16 cellular contexts compared by ENCODE assay signal in genomic region chr10:129258570-129258969, GRCh38.
A peak's percentile ranks its signal among the peaks of the same experiment; 100 is the strongest.
DNase-seq lines count a peak whose midpoint lies in the region; ATAC-seq and TF ChIP-seq lines count a peak whose summit lies in the region.
"Had no signal": no experiment of that assay in that cellular context is flagged by ENCODE, and none has a peak within 500 bp of the region (broad histone marks: within the 10 kb centered on the region; RNA-seq: fewer than 3 reads in every experiment).

No MANE protein-coding gene starts in this region.

- POLR2A ChIA-PET in A673 (lab: Charles Lee; ENCODE audit: low non-redundant PET), result no interaction called here
- POLR2A ChIA-PET in activated CD4-positive, alpha-beta memory T cell treated with anti-CD3 and anti-CD28 coated beads for 36 hours (lab: Charles Lee), result no interaction called here

- H3K9me3 Mint-ChIP-seq in activated CD4-positive, alpha-beta memory T cell treated with anti-CD3 and anti-CD28 coated beads for 36 hours, result no peaks in the 10 kb centered on the region

- TF ChIP-seq EP300 in esophagus muscularis mucosa (IDR thresholded peaks at IDR 0.05), result no peak

- DNase-seq in A673 (ENCODE audit: low spot score), result no peak
- no peak for DNase-seq in esophagus muscularis mucosa (ENCODE audit: extremely low spot score)
- DNase-seq in left ventricle myocardium inferior, result no peak
- no peak for DNase-seq in NCI-H2227 treated with DMSO at 0.1 percent for 48 hours (lab: John Stamatoyannopoulos, UW)
- DNase-seq in testis, result no peak
- DNase-seq in activated CD4-positive, alpha-beta memory T cell treated with anti-CD3 and anti-CD28 coated beads for 36 hours, result no peak
- DNase-seq: Caco-2; GM23248; NCI-H1048; NCI-H146; NCI-H2081 treated with DMSO at 0.1 percent for 48 hours; NCI-H524 treated with DMSO at 0.1 percent for 48 hours; NK-92 treated with Interleukin-12 subunit alpha and Interleukin-12 subunit beta, amount 100 ng/mL, for 24 hours; PC-3 had no signal

- TF ChIP-seq CTCF in A673 (conservative IDR thresholded peaks at IDR 0.05; ENCODE audit: low read depth, low read length) (no peak), esophagus muscularis mucosa (IDR thresholded peaks at IDR 0.05) (no peak), left ventricle myocardium inferior (IDR thresholded peaks at IDR 0.05; ENCODE audit: borderline replicate concordance) (no peak), testis (IDR thresholded peaks at IDR 0.05) (no peak)

- H3K27me3 ChIP-seq in A673 (replicated peaks; ENCODE audit: insufficient read depth, low read depth, low read length, poor library complexity) (no peaks in the 10 kb centered on the region), esophagus muscularis mucosa (no peaks in the 10 kb centered on the region), left ventricle myocardium inferior (ENCODE audit: low read depth) (no peaks in the 10 kb centered on the region), skeletal muscle tissue (ENCODE audit: control insufficient read depth in 3 of 3, insufficient read depth in 3 of 3, low read length in 3 of 3) (no peaks in the 10 kb centered on the region), testis (no peaks in the 10 kb centered on the region)

- H3K9me3 ChIP-seq in A673 (ENCODE audit: low read depth, low read length, poor library complexity, severe bottlenecking), result no peaks in the 10 kb centered on the region
- no peaks in the 10 kb centered on the region for H3K9me3 ChIP-seq in esophagus muscularis mucosa
- H3K9me3 ChIP-seq in left ventricle myocardium inferior (replicated peaks), result no peaks in the 10 kb centered on the region
- no peaks in the 10 kb centered on the region for H3K9me3 ChIP-seq in skeletal muscle tissue (ENCODE audit: control insufficient read depth in 3 of 3, low read length in 3 of 3)
- no peaks in the 10 kb centered on the region for H3K9me3 ChIP-seq in testis
- H3K9me3 ChIP-seq: Caco-2 had no signal

- no peaks in the 10 kb centered on the region for H3K27me3 Mint-ChIP-seq in activated CD4-positive, alpha-beta memory T cell treated with anti-CD3 and anti-CD28 coated beads for 36 hours

- TF ChIP-seq POLR2A in esophagus muscularis mucosa (IDR thresholded peaks at IDR 0.05; ENCODE audit: low read depth), result no peak
- no peak for TF ChIP-seq POLR2A in testis (IDR thresholded peaks at IDR 0.05)

- CTCF ChIA-PET in A673 (lab: Charles Lee), result no interaction called here
- CTCF ChIA-PET in activated CD4-positive, alpha-beta memory T cell treated with anti-CD3 and anti-CD28 coated beads for 36 hours (lab: Charles Lee), result no interaction called here

- no peak overlapping the region for H3K4me3 Mint-ChIP-seq in activated CD4-positive, alpha-beta memory T cell treated with anti-CD3 and anti-CD28 coated beads for 36 hours

- H3K4me1 ChIP-seq in A673 (ENCODE audit: insufficient read depth, low read length, poor library complexity, severe bottlenecking), result peaks cover 24% of the 10 kb centered on the region
- H3K4me1 ChIP-seq in esophagus muscularis mucosa, result peaks cover 0 to 11% (median 2%) of the 10 kb centered on the region in 4 donors
- H3K4me1 ChIP-seq in left ventricle myocardium inferior, result peaks cover 17% of the 10 kb centered on the region
- peaks cover 0 to 3% (median 0%) of the 10 kb centered on the region in 3 donors for H3K4me1 ChIP-seq in skeletal muscle tissue (ENCODE audit: control insufficient read depth in 3 of 3, insufficient read depth in 3 of 3, low read length in 3 of 3)
- no peaks in the 10 kb centered on the region for H3K4me1 ChIP-seq in testis
- H3K4me1 ChIP-seq: Caco-2 had no signal

- no peak overlapping the region for H3K27ac Mint-ChIP-seq in activated CD4-positive, alpha-beta memory T cell treated with anti-CD3 and anti-CD28 coated beads for 36 hours

- H3K36me3 ChIP-seq in A673 (ENCODE audit: insufficient read depth, low read length, poor library complexity, severe bottlenecking) (no peaks in the 10 kb centered on the region), esophagus muscularis mucosa (no peaks in the 10 kb centered on the region), left ventricle myocardium inferior (no peaks in the 10 kb centered on the region), skeletal muscle tissue (ENCODE audit: control insufficient read depth in 3 of 3, insufficient read depth in 3 of 3, low read length in 3 of 3) (no peaks in the 10 kb centered on the region), testis (ENCODE audit: low read depth, missing control alignments) (no peaks in the 10 kb centered on the region)

- no peaks in the 10 kb centered on the region for H3K36me3 Mint-ChIP-seq in activated CD4-positive, alpha-beta memory T cell treated with anti-CD3 and anti-CD28 coated beads for 36 hours

- H3K9ac ChIP-seq in skeletal muscle tissue (ENCODE audit: low read depth in 1 of 3, low read length in 3 of 3), result no peak overlapping the region
- H3K9ac ChIP-seq: GM23248 had no signal

- WGBS in esophagus muscularis mucosa, result 53% methylated on average over 5 of the region's 5 CpGs
- 51 to 60% methylated on average over 5 of the region's 5 CpGs for WGBS in testis, 2 donors

- H3K4me3 ChIP-seq in A673 (ENCODE audit: low read depth, low read length, poor library complexity, severe bottlenecking) (no peak overlapping the region), esophagus muscularis mucosa (no peak overlapping the region), left ventricle myocardium inferior (peak overlapping the region; percentile 2), skeletal muscle tissue (ENCODE audit: low read length in 3 of 3) (no peak overlapping the region), testis (no peak overlapping the region)
- H3K4me3 ChIP-seq: GM23248 had no signal

- H3K27ac ChIP-seq in A673 (ENCODE audit: low read depth, low read length, poor library complexity, severe bottlenecking) (peak overlapping the region; percentile 32), esophagus muscularis mucosa (replicated peaks in 1 of 4) (peak overlapping the region; percentile 53 to 72 (median 60)), left ventricle myocardium inferior (replicated peaks) (peak overlapping the region; percentile 43), skeletal muscle tissue (ENCODE audit: low read depth, low read length) (peak overlapping the region; percentile 6), testis (no peak overlapping the region)
- H3K27ac ChIP-seq: GM23248 had no signal

- no peak for ATAC-seq in HG02588 (IDR thresholded peaks at IDR 0.05; ENCODE audit: unreplicated experiment)
- ATAC-seq: PC-3 had no signal

- BruUV-seq in A673 (replicated peaks; lab: Mats Ljungman, UMichigan), result no TSS peak

- no peaks in the 10 kb centered on the region for H3K4me1 Mint-ChIP-seq in activated CD4-positive, alpha-beta memory T cell treated with anti-CD3 and anti-CD28 coated beads for 36 hours (ENCODE audit: low read depth)

- intact Hi-C loops in A673 (cut with micrococcal nuclease; ENCODE audit: unreplicated experiment) (no loop called here), esophagus muscularis mucosa (cut with DNase I) (no loop called here), left ventricle myocardium inferior (cut with micrococcal nuclease) (no loop called here), testis (cut with DNase I; ENCODE audit: low total_unique reads) (no loop called here)
- intact Hi-C loops in activated CD4-positive, alpha-beta memory T cell treated with anti-CD3 and anti-CD28 coated beads for 36 hours (cut with micrococcal nuclease), result no loop called here

Comparison
In these comparisons a context has a peak if more than half of its experiments do, and no peak if none do; other contexts are left out.
1. H3K27ac ChIP-seq: peak in A673 (single experiment), esophagus muscularis mucosa (4 of 4), left ventricle myocardium inferior (single experiment) and skeletal muscle tissue (single experiment); none in testis (0 of 2).